In the genomic region with DNA sequence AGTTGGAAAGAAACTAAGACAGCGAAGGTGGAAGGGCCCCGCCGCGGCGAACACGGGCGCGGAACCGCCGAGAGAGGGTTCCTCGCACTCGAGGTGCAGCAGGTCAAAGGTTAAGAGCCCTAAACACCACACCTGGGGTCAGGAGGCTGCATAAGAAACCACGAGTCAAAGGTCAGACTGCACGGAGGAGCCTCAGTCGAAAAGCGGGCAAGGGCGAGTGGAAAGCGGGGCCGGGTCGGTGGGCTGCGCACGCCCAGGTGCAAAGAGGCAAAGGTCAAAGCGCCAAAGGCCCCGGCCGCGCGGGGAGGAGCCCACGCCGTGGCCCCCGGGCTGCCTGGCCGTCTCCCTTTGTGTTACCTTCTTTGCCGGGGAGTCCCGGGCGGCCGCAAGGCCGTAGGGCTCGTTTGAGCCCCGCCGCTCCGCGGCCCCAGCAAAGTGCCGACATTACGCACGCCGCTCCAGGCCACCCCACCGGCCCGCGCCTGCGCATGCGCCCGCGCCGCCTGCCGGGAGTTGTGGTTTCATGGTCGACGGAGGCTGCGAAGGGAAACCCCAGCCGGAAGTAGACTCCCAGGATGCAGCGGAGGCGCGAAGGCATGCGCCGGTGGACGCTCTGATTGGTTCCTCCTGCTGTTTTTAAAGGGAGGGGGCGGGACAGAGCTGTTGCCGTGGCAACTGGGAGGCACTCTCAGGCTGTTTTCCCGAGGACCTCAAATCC, we compare ENCODE assay signal across 1 cellular context.
TF ChIP-seq lines count a peak whose summit lies in the region.

A gene (minus strand): TSS at position 470 of the 718 bp plus-strand sequence. CDS start 25 bp downstream, at position 445.

TF ChIP-seq in HEK293, 187 proteins besides CTCF, POLR2A, EP300 and RAD21 (continued from another document):
- TF ChIP-seq, protein P1, sequence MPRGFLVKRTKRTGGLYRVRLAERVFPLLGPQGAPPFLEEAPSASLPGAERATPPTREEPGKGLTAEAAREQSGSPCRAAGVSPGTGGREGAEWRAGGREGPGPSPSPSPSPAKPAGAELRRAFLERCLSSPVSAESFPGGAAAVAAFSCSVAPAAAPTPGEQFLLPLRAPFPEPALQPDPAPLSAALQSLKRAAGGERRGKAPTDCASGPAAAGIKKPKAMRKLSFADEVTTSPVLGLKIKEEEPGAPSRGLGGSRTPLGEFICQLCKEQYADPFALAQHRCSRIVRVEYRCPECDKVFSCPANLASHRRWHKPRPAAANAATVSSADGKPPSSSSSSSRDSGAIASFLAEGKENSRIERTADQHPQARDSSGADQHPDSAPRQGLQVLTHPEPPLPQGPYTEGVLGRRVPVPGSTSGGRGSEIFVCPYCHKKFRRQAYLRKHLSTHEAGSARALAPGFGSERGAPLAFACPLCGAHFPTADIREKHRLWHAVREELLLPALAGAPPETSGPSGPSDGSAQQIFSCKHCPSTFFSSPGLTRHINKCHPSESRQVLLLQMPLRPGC (tag by site-specific recombination; IDR thresholded peaks at IDR 0.05), result 0 out of 2 replicates have a peak, but pooled peaks have one; percentile 32
